1 cellular context compared by ENCODE assay signal in genomic region chr10:84256510-84257342, GRCh38.
TF ChIP-seq lines count a peak whose summit lies in the region.

No MANE protein-coding gene starts in this region.

TF ChIP-seq in K562, 482 proteins besides CTCF, POLR2A, EP300 and RAD21 (continued from another document and continues in another):
- TF ChIP-seq EHMT2 (IDR thresholded peaks at IDR 0.05) (no peak), IRF2 (CRISPR knock-in tag; IDR thresholded peaks at IDR 0.05) (0 out of 2 replicates have a peak, but pooled peaks have one; percentile 72), JUND (IDR thresholded peaks at IDR 0.05; ENCODE audit: borderline replicate concordance, low read depth, low read length) (0 out of 2 replicates have a peak, but pooled peaks have one; percentile 31), JUND (tag; IDR thresholded peaks at IDR 0.05; ENCODE audit: borderline replicate concordance, low read depth, low read length) (no peak; the same call in 2 of the 3 replicates), RCOR1 (IDR thresholded peaks at IDR 0.05; ENCODE audit: borderline replicate concordance in 1 of 2, low read depth in 2 of 2, low read length in 2 of 2) (peak in 1 of 2 experiments; percentile 40; a peak in 1 of 4 replicates), CREB1 (IDR thresholded peaks at IDR 0.05) (no peak), CREB1 (CRISPR knock-in tag; IDR thresholded peaks at IDR 0.05) (peak; percentile 74), ZNF512 (tag; IDR thresholded peaks at IDR 0.05) (0 out of 2 replicates have a peak, but pooled peaks have one; percentile 14), BCOR (IDR thresholded peaks at IDR 0.05) (peak; percentile 8; the same call in 1 of the 2 replicates), CC2D1A (IDR thresholded peaks at IDR 0.05) (peak; percentile 12; the same call in 1 of the 2 replicates), U2AF2 (optimal IDR thresholded peaks at IDR 0.05; ENCODE audit: low read depth, low read length) (no peak), ZNF511 (CRISPR knock-in tag; IDR thresholded peaks at IDR 0.05) (peak; percentile 98), CXXC5 (CRISPR knock-in tag; IDR thresholded peaks at IDR 0.05) (peak; percentile 84), MTA3 (IDR thresholded peaks at IDR 0.05; ENCODE audit: borderline replicate concordance) (peak; percentile 67), CBFB (CRISPR knock-in tag; IDR thresholded peaks at IDR 0.05) (no peak), L3MBTL2 (IDR thresholded peaks at IDR 0.05) (peak; percentile 100), E2F3 (CRISPR knock-in tag; IDR thresholded peaks at IDR 0.05) (peak; percentile 82), ZNF431 (CRISPR knock-in tag; IDR thresholded peaks at IDR 0.05) (peak; percentile 86), TOE1 (IDR thresholded peaks at IDR 0.05; ENCODE audit: borderline replicate concordance) (0 out of 2 replicates have a peak, but pooled peaks have one; percentile 55), TOE1 (CRISPR knock-in tag; IDR thresholded peaks at IDR 0.05; ENCODE audit: borderline replicate concordance, low read depth) (no peak), MAZ (CRISPR knock-in tag; conservative IDR thresholded peaks at IDR 0.05 in 1 of 2, IDR thresholded peaks at IDR 0.05 in 1 of 2) (peak in 1 of 2 experiments; percentile 84; a peak in 3 of 4 replicates), ETS2 (tag; IDR thresholded peaks at IDR 0.05; ENCODE audit: borderline replicate concordance, poor library complexity, severe bottlenecking) (no peak), MYNN (IDR thresholded peaks at IDR 0.05) (0 out of 2 replicates have a peak, but pooled peaks have one; percentile 25), MYNN (CRISPR knock-in tag; IDR thresholded peaks at IDR 0.05) (no peak), GABPB1 (CRISPR knock-in tag; IDR thresholded peaks at IDR 0.05) (peak; percentile 64; the same call in 1 of the 2 replicates), CTBP1 (IDR thresholded peaks at IDR 0.05; ENCODE audit: borderline replicate concordance) (peak; percentile 25; the same call in 1 of the 2 replicates), SREBF1 (IDR thresholded peaks at IDR 0.05; ENCODE audit: borderline replicate concordance, low read depth, low read length) (no peak), ETV1 (tag; conservative IDR thresholded peaks at IDR 0.05; ENCODE audit: low read depth) (0 out of 2 replicates have a peak, but pooled peaks have one; percentile 16), SFPQ (IDR thresholded peaks at IDR 0.05; ENCODE audit: low read depth, low read length) (no peak), ATF7 (IDR thresholded peaks at IDR 0.05) (0 out of 2 replicates have a peak, but pooled peaks have one; percentile 31), NR3C1 (CRISPR knock-in tag; IDR thresholded peaks at IDR 0.05) (peak; percentile 87; the same call in 1 of the 2 replicates), NR2F6 (CRISPR knock-in tag; IDR thresholded peaks at IDR 0.05) (no peak), E2F1 (CRISPR knock-in tag; IDR thresholded peaks at IDR 0.05) (peak; percentile 92), AFF1 (IDR thresholded peaks at IDR 0.05; ENCODE audit: low read depth in 1 of 2, partially characterized antibody in 2 of 2) (peak in 1 of 2 experiments; percentile 21), ZNF146 (CRISPR knock-in tag; IDR thresholded peaks at IDR 0.05; ENCODE audit: unreplicated experiment) (no peak), ZBTB43 (CRISPR knock-in tag; IDR thresholded peaks at IDR 0.05) (peak; percentile 86; the same call in 1 of the 2 replicates)
- TF ChIP-seq, protein P1, sequence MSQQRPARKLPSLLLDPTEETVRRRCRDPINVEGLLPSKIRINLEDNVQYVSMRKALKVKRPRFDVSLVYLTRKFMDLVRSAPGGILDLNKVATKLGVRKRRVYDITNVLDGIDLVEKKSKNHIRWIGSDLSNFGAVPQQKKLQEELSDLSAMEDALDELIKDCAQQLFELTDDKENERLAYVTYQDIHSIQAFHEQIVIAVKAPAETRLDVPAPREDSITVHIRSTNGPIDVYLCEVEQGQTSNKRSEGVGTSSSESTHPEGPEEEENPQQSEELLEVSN (IDR thresholded peaks at IDR 0.05; ENCODE audit: borderline replicate concordance in 1 of 2, extremely low read depth in 1 of 2, insufficient read depth in 1 of 2, insufficient read length in 1 of 2, low read depth in 1 of 2, low read length in 1 of 2, poor library complexity in 1 of 2, severe bottlenecking in 1 of 2): peak; percentile 99 to 100
- TF ChIP-seq, protein P2, sequence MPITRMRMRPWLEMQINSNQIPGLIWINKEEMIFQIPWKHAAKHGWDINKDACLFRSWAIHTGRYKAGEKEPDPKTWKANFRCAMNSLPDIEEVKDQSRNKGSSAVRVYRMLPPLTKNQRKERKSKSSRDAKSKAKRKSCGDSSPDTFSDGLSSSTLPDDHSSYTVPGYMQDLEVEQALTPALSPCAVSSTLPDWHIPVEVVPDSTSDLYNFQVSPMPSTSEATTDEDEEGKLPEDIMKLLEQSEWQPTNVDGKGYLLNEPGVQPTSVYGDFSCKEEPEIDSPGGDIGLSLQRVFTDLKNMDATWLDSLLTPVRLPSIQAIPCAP (CRISPR knock-in tag; IDR thresholded peaks at IDR 0.05; ENCODE audit: borderline replicate concordance): peak; percentile 96; the same call in 1 of the 2 replicates
- TF ChIP-seq, protein P3, sequence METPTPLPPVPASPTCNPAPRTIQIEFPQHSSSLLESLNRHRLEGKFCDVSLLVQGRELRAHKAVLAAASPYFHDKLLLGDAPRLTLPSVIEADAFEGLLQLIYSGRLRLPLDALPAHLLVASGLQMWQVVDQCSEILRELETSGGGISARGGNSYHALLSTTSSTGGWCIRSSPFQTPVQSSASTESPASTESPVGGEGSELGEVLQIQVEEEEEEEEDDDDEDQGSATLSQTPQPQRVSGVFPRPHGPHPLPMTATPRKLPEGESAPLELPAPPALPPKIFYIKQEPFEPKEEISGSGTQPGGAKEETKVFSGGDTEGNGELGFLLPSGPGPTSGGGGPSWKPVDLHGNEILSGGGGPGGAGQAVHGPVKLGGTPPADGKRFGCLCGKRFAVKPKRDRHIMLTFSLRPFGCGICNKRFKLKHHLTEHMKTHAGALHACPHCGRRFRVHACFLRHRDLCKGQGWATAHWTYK (CRISPR knock-in tag; IDR thresholded peaks at IDR 0.05): no peak
- TF ChIP-seq, protein P4, sequence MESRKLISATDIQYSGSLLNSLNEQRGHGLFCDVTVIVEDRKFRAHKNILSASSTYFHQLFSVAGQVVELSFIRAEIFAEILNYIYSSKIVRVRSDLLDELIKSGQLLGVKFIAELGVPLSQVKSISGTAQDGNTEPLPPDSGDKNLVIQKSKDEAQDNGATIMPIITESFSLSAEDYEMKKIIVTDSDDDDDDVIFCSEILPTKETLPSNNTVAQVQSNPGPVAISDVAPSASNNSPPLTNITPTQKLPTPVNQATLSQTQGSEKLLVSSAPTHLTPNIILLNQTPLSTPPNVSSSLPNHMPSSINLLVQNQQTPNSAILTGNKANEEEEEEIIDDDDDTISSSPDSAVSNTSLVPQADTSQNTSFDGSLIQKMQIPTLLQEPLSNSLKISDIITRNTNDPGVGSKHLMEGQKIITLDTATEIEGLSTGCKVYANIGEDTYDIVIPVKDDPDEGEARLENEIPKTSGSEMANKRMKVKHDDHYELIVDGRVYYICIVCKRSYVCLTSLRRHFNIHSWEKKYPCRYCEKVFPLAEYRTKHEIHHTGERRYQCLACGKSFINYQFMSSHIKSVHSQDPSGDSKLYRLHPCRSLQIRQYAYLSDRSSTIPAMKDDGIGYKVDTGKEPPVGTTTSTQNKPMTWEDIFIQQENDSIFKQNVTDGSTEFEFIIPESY (CRISPR knock-in tag; IDR thresholded peaks at IDR 0.05): peak; percentile 92
- TF ChIP-seq, protein P5, sequence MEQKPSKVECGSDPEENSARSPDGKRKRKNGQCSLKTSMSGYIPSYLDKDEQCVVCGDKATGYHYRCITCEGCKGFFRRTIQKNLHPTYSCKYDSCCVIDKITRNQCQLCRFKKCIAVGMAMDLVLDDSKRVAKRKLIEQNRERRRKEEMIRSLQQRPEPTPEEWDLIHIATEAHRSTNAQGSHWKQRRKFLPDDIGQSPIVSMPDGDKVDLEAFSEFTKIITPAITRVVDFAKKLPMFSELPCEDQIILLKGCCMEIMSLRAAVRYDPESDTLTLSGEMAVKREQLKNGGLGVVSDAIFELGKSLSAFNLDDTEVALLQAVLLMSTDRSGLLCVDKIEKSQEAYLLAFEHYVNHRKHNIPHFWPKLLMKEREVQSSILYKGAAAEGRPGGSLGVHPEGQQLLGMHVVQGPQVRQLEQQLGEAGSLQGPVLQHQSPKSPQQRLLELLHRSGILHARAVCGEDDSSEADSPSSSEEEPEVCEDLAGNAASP (IDR thresholded peaks at IDR 0.05): no peak
